ENCODE assay signal across 8 cellular contexts in genomic region chr19:49085020-49085867, GRCh38. TPM values are rescaled to one million over a fixed set of nuclear protein-coding genes. Genes with fewer than 3 reads are reported as not detected.
DNase-seq lines count a peak whose midpoint lies in the region; FAIRE-seq and TF ChIP-seq lines count a peak whose summit lies in the region.

TSS of gene SNRNP70 (plus strand) at chr19:49085451. CDS start at chr19:49086415, 964 bp downstream.

- POLR2A ChIA-PET in HEK293T (lab: Yijun Ruan, JAX) = no interaction called here

- peak within 1 kb of the TSS; percentile 93 for H3K27ac Mint-ChIP-seq in activated naive CD4-positive, alpha-beta T cell treated with anti-CD3 and anti-CD28 coated beads for 36 hours

- FAIRE-seq in frontal cortex (lab: Jason Lieb, UNC) = no peak

- peak; percentile 100 for DNase-seq in GDM1 (lab: John Stamatoyannopoulos, UW)
- DNase-seq in HEK293T (ENCODE audit: extremely low spot score) = peak; percentile 99
- DNase-seq in NAMALWA (ENCODE audit: low spot score) = peak; percentile 99
- DNase-seq in SK-N-DZ (ENCODE audit: low spot score) = peak; percentile 97
- DNase-seq in activated naive CD4-positive, alpha-beta T cell treated with anti-CD3 and anti-CD28 coated beads for 36 hours = peak; percentile 99
- DNase-seq in frontal cortex (ENCODE audit: low spot score in 2 of 2) = peak; percentile 97 to 99
- DNase-seq in substantia nigra (lab: John Stamatoyannopoulos, UW) = peak; percentile 91 to 100 (median 96)

- H3K36me3 ChIP-seq in neutrophil = peaks cover 20% of the 10 kb centered on the region

- H3K4me1 Mint-ChIP-seq in activated naive CD4-positive, alpha-beta T cell treated with anti-CD3 and anti-CD28 coated beads for 36 hours (ENCODE audit: low read depth) = peaks cover 31% of the 10 kb centered on the region

- no peaks in the 10 kb centered on the region for H3K9me3 ChIP-seq in neutrophil

- TF ChIP-seq CTCF in neutrophil (IDR thresholded peaks at IDR 0.05) = peak; percentile 33

- H3K27ac ChIP-seq in neutrophil (peak within 1 kb of the TSS; percentile 92), substantia nigra (ENCODE audit: low read depth, low read length, poor library complexity, severe bottlenecking) (peak within 1 kb of the TSS; percentile 88)

- H3K4me1 ChIP-seq in neutrophil (ENCODE audit: control insufficient read depth in 1 of 2, insufficient read depth in 1 of 2, low read depth in 1 of 2, low read length in 1 of 2) = peaks cover 15 to 22% of the 10 kb centered on the region in 2 experiments

- H3K27me3 Mint-ChIP-seq in activated naive CD4-positive, alpha-beta T cell treated with anti-CD3 and anti-CD28 coated beads for 36 hours (ENCODE audit: low read depth) = no peaks in the 10 kb centered on the region

- peak within 1 kb of the TSS; percentile 85 to 86 for H3K4me3 ChIP-seq in neutrophil (ENCODE audit: low read depth in 1 of 2, low read length in 1 of 2)

- peak within 1 kb of the TSS; percentile 96 for H3K4me3 Mint-ChIP-seq in activated naive CD4-positive, alpha-beta T cell treated with anti-CD3 and anti-CD28 coated beads for 36 hours

- peaks cover 17% of the 10 kb centered on the region for H3K27me3 ChIP-seq in neutrophil

- intact Hi-C loops in activated naive CD4-positive, alpha-beta T cell treated with anti-CD3 and anti-CD28 coated beads for 36 hours (cut with micrococcal nuclease) = loop anchor here (1.0 to 5.0 kb wide), 6 partner anchors 29 to 368 kb away; partner anchors contain the start of genes ALDH16A1, C19orf73, LIN7B and NUCB1

- peaks cover 30% of the 10 kb centered on the region for H3K36me3 Mint-ChIP-seq in activated naive CD4-positive, alpha-beta T cell treated with anti-CD3 and anti-CD28 coated beads for 36 hours (ENCODE audit: low read depth)

- CTCF ChIA-PET in HEK293T (lab: Yijun Ruan, JAX) = no interaction called here
- CTCF ChIA-PET in activated naive CD4-positive, alpha-beta T cell treated with anti-CD3 and anti-CD28 coated beads for 36 hours (lab: Charles Lee) = interaction anchor here (1.5 kb wide), 1 partner anchor 21 kb away, joined by 3 read pairs; no protein-coding TSS in a partner anchor

- H3K9me3 Mint-ChIP-seq in activated naive CD4-positive, alpha-beta T cell treated with anti-CD3 and anti-CD28 coated beads for 36 hours = no peaks in the 10 kb centered on the region

TF ChIP-seq in HEK293T, 16 proteins besides CTCF, POLR2A, EP300 and RAD21:
- TF ChIP-seq PKNOX1 (IDR thresholded peaks at IDR 0.05) (no peak), L3MBTL2 (conservative IDR thresholded peaks at IDR 0.05) (peak; percentile 54), CTBP1 (IDR thresholded peaks at IDR 0.05; ENCODE audit: borderline replicate concordance) (0 out of 2 replicates have a peak, but pooled peaks have one; percentile 28), HDGF (IDR thresholded peaks at IDR 0.05; ENCODE audit: borderline replicate concordance) (no peak), ZNF384 (IDR thresholded peaks at IDR 0.05) (no peak), LEF1 (IDR thresholded peaks at IDR 0.05; ENCODE audit: borderline replicate concordance) (no peak), NFRKB (IDR thresholded peaks at IDR 0.05) (no peak), TARDBP (IDR thresholded peaks at IDR 0.05) (no peak), ELF4 (IDR thresholded peaks at IDR 0.05) (peak; percentile 51; the same call in 1 of the 2 replicates), FOXK2 (IDR thresholded peaks at IDR 0.05) (no peak), SUZ12 (IDR thresholded peaks at IDR 0.05) (no peak), ARNT (IDR thresholded peaks at IDR 0.05) (no peak), SP1 (IDR thresholded peaks at IDR 0.05) (no peak), FOXM1 (IDR thresholded peaks at IDR 0.05; ENCODE audit: borderline replicate concordance) (no peak), FOXA1 (IDR thresholded peaks at IDR 0.05) (no peak), BHLHE40 (IDR thresholded peaks at IDR 0.05; ENCODE audit: borderline replicate concordance) (no peak)

RNA-seq across cellular contexts. Expression of gene SNRNP70, which starts in this region (rescaled TPM):
- polyA plus RNA-seq in SK-N-DZ (2014; cell fraction: cytosol; rRNA removed) = 302 and 304 TPM in 2 replicates
- polyA plus RNA-seq in SK-N-DZ (2014; cell fraction: nucleus; rRNA removed) = 531 and 538 TPM in 2 replicates
- total RNA-seq in activated naive CD4-positive, alpha-beta T cell treated with anti-CD3 and anti-CD28 coated beads for 36 hours = 100 to 1,000 TPM; 163 to 166 TPM
- 99.5 TPM for total RNA-seq in frontal cortex

Comparison
In these comparisons a context has a peak if more than half of its experiments do, and no peak if none do; other contexts are left out.
1. Peak in every context shown above with its lines: DNase-seq, H3K4me3 ChIP-seq and H3K27ac ChIP-seq.